ENCODE assay signal across 8 cellular contexts in the genomic region with DNA sequence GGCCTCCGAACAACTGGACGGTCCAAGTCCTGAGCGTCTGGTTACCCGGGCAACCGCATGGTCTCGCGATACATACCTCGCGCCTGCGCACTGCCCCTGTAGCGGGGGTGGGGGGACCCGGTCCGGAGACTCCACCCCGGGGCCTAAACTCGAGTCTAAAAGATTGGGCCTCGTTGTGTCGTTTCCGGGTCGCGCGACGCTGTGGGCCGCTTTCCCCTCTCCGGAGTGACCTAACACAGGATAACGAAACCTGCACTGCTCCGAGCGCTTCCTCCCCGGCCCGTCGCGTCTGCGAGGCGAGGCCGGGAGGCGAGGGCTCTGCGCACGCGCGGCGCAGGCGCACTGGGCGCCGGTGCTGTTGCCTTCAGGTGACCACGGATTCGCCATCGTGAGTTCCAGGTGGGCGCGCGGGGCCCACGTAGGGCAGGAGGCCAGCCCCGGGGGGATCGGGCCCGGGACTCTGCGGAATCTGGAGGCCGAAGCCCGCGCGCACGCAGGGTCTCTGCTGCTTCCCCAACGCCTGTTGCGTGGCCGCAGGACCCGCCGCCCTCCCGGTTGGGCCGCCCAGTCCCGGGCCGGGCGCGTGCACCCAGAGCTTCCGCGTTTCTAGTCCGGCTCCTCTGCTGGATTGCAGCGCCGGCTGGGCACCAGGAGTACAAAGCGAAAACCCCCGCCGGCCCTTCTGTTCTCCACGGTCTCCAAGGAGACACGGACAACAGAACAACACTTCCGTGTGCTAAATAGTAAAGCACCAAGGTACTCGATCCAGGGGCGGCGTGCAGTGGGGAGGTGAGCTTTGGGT. TPM values are rescaled to one million over a fixed set of nuclear protein-coding genes. Genes with fewer than 3 reads are reported as not detected.
A peak's percentile ranks its signal among the peaks of the same experiment; 100 is the strongest.
DNase-seq lines count a peak whose midpoint lies in the region; TF ChIP-seq lines count a peak whose summit lies in the region.

A gene with protein sequence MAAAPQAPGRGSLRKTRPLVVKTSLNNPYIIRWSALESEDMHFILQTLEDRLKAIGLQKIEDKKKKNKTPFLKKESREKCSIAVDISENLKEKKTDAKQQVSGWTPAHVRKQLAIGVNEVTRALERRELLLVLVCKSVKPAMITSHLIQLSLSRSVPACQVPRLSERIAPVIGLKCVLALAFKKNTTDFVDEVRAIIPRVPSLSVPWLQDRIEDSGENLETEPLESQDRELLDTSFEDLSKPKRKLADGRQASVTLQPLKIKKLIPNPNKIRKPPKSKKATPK (plus strand): TSS at position 345 of the 802 bp plus-strand sequence. CDS start 5,960 bp downstream, outside the sequence.

- peak within 1 kb of the TSS; percentile 98 for H3K18ac ChIP-seq in H9 (ENCODE audit: insufficient read length, low read depth, low read length)

- TF ChIP-seq CTCF in H9 (conservative IDR thresholded peaks at IDR 0.05) = no peak
- TF ChIP-seq CTCF in nephron progenitor cell (IDR thresholded peaks at IDR 0.05) = no peak

- H3K4me1 ChIP-seq in H9 (ENCODE audit: insufficient read depth, low read length) = no peaks in the 10 kb centered on the region

- H3K27me3 Mint-ChIP-seq in H9 (ENCODE audit: low read depth) (no peaks in the 10 kb centered on the region; the same call in 1 of the 2 replicates), nephron progenitor cell (ENCODE audit: low read depth, poor library complexity) (peaks cover 16% of the 10 kb centered on the region)
- H3K27me3 Mint-ChIP-seq in stimulated activated naive CD8-positive, alpha-beta T cell treated with anti-CD3 and anti-CD28 coated beads, Interleukin-15, Interleukin-2, amounts not matched to agents 100 ng/mL and 50 ng/mL, for 24 hours = no peaks in the 10 kb centered on the region

- peak within 1 kb of the TSS; percentile 99 to 100 for H3K4me3 Mint-ChIP-seq in H9
- peak within 1 kb of the TSS; percentile 99 for H3K4me3 Mint-ChIP-seq in nephron progenitor cell
- peak within 1 kb of the TSS; percentile 99 for H3K4me3 Mint-ChIP-seq in stimulated activated naive CD8-positive, alpha-beta T cell treated with anti-CD3 and anti-CD28 coated beads, Interleukin-15, Interleukin-2, amounts not matched to agents 100 ng/mL and 50 ng/mL, for 24 hours

- H3K27ac Mint-ChIP-seq in H9 (peak within 1 kb of the TSS; percentile 96 to 100 (median 99)), nephron progenitor cell (peak within 1 kb of the TSS; percentile 99)
- H3K27ac Mint-ChIP-seq in stimulated activated naive CD8-positive, alpha-beta T cell treated with anti-CD3 and anti-CD28 coated beads, Interleukin-15, Interleukin-2, amounts not matched to agents 100 ng/mL and 50 ng/mL, for 24 hours = peak within 1 kb of the TSS; percentile 94

- peak within 1 kb of the TSS; percentile 94 for H3K9ac ChIP-seq in H9 (ENCODE audit: extremely low read depth, insufficient read length, low read length)

- H3K56ac ChIP-seq in H9 (ENCODE audit: insufficient read length, low read depth, low read length) = no peak within 1 kb of the TSS

- H4K20me1 ChIP-seq in H9 (ENCODE audit: control insufficient read depth, insufficient read depth, insufficient read length) = no peaks in the 10 kb centered on the region

- H3K14ac ChIP-seq in H9 (ENCODE audit: insufficient read depth, low read length) = peak within 1 kb of the TSS; percentile 99

- H3K9me3 ChIP-seq in H9 (ENCODE audit: control insufficient read depth, low read depth, low read length) = no peaks in the 10 kb centered on the region

- H3K23me2 ChIP-seq in H9 (ENCODE audit: insufficient read length, low read depth, low read length, poor library complexity, severe bottlenecking) = peaks cover 14% of the 10 kb centered on the region

- H2AK5ac ChIP-seq in H9 (ENCODE audit: insufficient read length, low read length) = no peak within 1 kb of the TSS

- H3K36me3 Mint-ChIP-seq in H9 (ENCODE audit: insufficient read depth in 1 of 3, low read depth in 3 of 3) = peaks cover 4 to 25% (median 17%) of the 10 kb centered on the region in 3 experiments
- peaks cover 20% of the 10 kb centered on the region for H3K36me3 Mint-ChIP-seq in nephron progenitor cell (ENCODE audit: low read depth)
- peaks cover 32% of the 10 kb centered on the region for H3K36me3 Mint-ChIP-seq in stimulated activated naive CD8-positive, alpha-beta T cell treated with anti-CD3 and anti-CD28 coated beads, Interleukin-15, Interleukin-2, amounts not matched to agents 100 ng/mL and 50 ng/mL, for 24 hours (ENCODE audit: low read depth)

- H3K27me3 ChIP-seq in H9 (ENCODE audit: insufficient read depth, low read length) = no peaks in the 10 kb centered on the region; the same call in 1 of the 2 replicates

- H3K4me1 Mint-ChIP-seq in H9 = peaks cover 9 to 16% of the 10 kb centered on the region in 2 experiments
- peaks cover 41% of the 10 kb centered on the region for H3K4me1 Mint-ChIP-seq in nephron progenitor cell
- H3K4me1 Mint-ChIP-seq in stimulated activated naive CD8-positive, alpha-beta T cell treated with anti-CD3 and anti-CD28 coated beads, Interleukin-15, Interleukin-2, amounts not matched to agents 100 ng/mL and 50 ng/mL, for 24 hours (ENCODE audit: low read depth) = peaks cover 33% of the 10 kb centered on the region

- H4K91ac ChIP-seq in H9 (ENCODE audit: insufficient read length, low read depth, low read length) = no peak within 1 kb of the TSS

- H3K9me3 Mint-ChIP-seq in H9 = no peaks in the 10 kb centered on the region; a peak in 1 of 5 replicates
- H3K9me3 Mint-ChIP-seq in nephron progenitor cell = no peaks in the 10 kb centered on the region
- H3K9me3 Mint-ChIP-seq in stimulated activated naive CD8-positive, alpha-beta T cell treated with anti-CD3 and anti-CD28 coated beads, Interleukin-15, Interleukin-2, amounts not matched to agents 100 ng/mL and 50 ng/mL, for 24 hours = no peaks in the 10 kb centered on the region

- WGBS in H9 (ENCODE audit: extremely low coverage, insufficient read length, low lambda C conversion rate) = no CpG with 5 or more reads among the region's 84 CpGs

- DNase-seq in G401 (ENCODE audit: low spot score) (peak; percentile 96), H9 (peak; percentile 96), M059J (ENCODE audit: low read depth) (peak; percentile 84), SHP77 treated with DMSO at 0.1 percent for 48 hours (lab: John Stamatoyannopoulos, UW) (peak; percentile 79), fibroblast of the conjunctiva (ENCODE audit: low read depth) (peak; percentile 95), nephron progenitor cell (peak; percentile 98)
- peak; percentile 99 for DNase-seq in activated effector memory CD4-positive, alpha-beta T cell treated with anti-CD3 and anti-CD28 coated beads, Interleukin-2, amount 50 U/mL, for 16 hours

- in situ Hi-C loops in G401 (cut with HindIII; ENCODE audit: low sequenced_read_pairs) = no loop called here

- no peak within 1 kb of the TSS for H2BK20ac ChIP-seq in H9 (ENCODE audit: low read depth, low read length, poor library complexity, severe bottlenecking)

- no peak within 1 kb of the TSS for H2AFZ ChIP-seq in H9 (ENCODE audit: low read length)

- peak within 1 kb of the TSS; percentile 98 for H3K4me2 ChIP-seq in H9 (ENCODE audit: insufficient read depth, insufficient read length, low read length)

- H2BK15ac ChIP-seq in H9 (ENCODE audit: low read depth, low read length) = no peak within 1 kb of the TSS

- H3K79me2 ChIP-seq in H9 (ENCODE audit: insufficient read depth, low read length) = peaks cover 12% of the 10 kb centered on the region; the same call in 1 of the 2 replicates

- no peak within 1 kb of the TSS for H2BK5ac ChIP-seq in H9 (ENCODE audit: insufficient read length, low read length)

- no peak within 1 kb of the TSS for H3K23ac ChIP-seq in H9 (ENCODE audit: insufficient read length, low read depth, low read length)

- no peak within 1 kb of the TSS for H4K5ac ChIP-seq in H9 (ENCODE audit: insufficient read length, low read depth, low read length)

- no peak within 1 kb of the TSS for H4K8ac ChIP-seq in H9 (replicated peaks; ENCODE audit: insufficient read length, low read depth, low read length)

- peak within 1 kb of the TSS; percentile 84 for H3K27ac ChIP-seq in H9 (ENCODE audit: insufficient read length, low read depth, low read length)

- no peak within 1 kb of the TSS for H3T11ph ChIP-seq in H9 (ENCODE audit: low read length)

- H2BK12ac ChIP-seq in H9 (ENCODE audit: insufficient read length, low read depth, low read length) = peak within 1 kb of the TSS; percentile 32

- H3K4ac ChIP-seq in H9 (ENCODE audit: low read depth, low read length) = peak within 1 kb of the TSS; percentile 1; the same call in 1 of the 2 replicates

- peaks cover 6% of the 10 kb centered on the region for H3K79me1 ChIP-seq in H9 (ENCODE audit: insufficient read depth, low read depth, low read length, poor library complexity, severe bottlenecking)

- H2BK120ac ChIP-seq in H9 (ENCODE audit: low read depth, low read length, poor library complexity, severe bottlenecking) = no peak within 1 kb of the TSS

RNA-seq across cellular contexts. Expression of the gene that starts here (rescaled TPM):
- 3.4 and 12.9 TPM in 2 replicates for total RNA-seq in G401 (2014; rRNA removed; shearing (Covaris generic))
- total RNA-seq in H9 (2021) = 25.9 and 26.6 TPM in 2 replicates
- total RNA-seq in M059J (2014; rRNA removed; shearing (Covaris generic)) = 8.7 and 8.9 TPM in 2 replicates

Comparison
In these comparisons a context has a peak if more than half of its experiments do, and no peak if none do; other contexts are left out.
1. Peak in every context shown above with its lines: DNase-seq and H3K27ac ChIP-seq.